In genomic region chr16:72940886-72941285, GRCh38 we compare ENCODE assay signal across 22 cellular contexts.
"Had no signal": no experiment of that assay in that cellular context is flagged by ENCODE, and none has a peak within 500 bp of the region (broad histone marks: within the 10 kb centered on the region; RNA-seq: fewer than 3 reads in every experiment).

No MANE protein-coding gene starts in this region.

- H3K27me3 ChIP-seq: brain microvascular endothelial cell, cardiac muscle cell, MG63, Peyer's patch had no signal

- H3K27ac ChIP-seq: brain microvascular endothelial cell, cardiac muscle cell, Peyer's patch had no signal

- H3K9me3 ChIP-seq: MG63, Peyer's patch had no signal

- H3K36me3 ChIP-seq: brain microvascular endothelial cell, cardiac muscle cell, MG63, Peyer's patch had no signal

- H3K9me3 Mint-ChIP-seq: activated CD8-positive, alpha-beta T cell treated with anti-CD3 and anti-CD28 coated beads for 36 hours; activated naive CD4-positive, alpha-beta T cell treated with anti-CD3 and anti-CD28 coated beads for 36 hours; activated T-helper 1 cell treated with anti-CD3 and anti-CD28 coated beads, Interleukin-12 subunit alpha, Interleukin-12 subunit beta, Interleukin-2, Interleukin-4 antibody, amounts not matched to agents 30 ng/mL and 10 ng/mL and 1 ng/mL, durations not matched to agents 14 hours and 24 hours and 36 hours; T-helper 1 cell treated with Interleukin-12 subunit alpha and Interleukin-12 subunit beta and Interleukin-4 antibody, amounts not matched to agents 30 μg/mL and 1 μg/mL, for 36 hours had no signal

- FAIRE-seq: TTC549 had no signal

- H3K4me3 ChIP-seq: cardiac muscle cell, MG63, Peyer's patch had no signal

- H3K36me3 Mint-ChIP-seq: activated naive CD8-positive, alpha-beta T cell had no signal

- H3K4me3 Mint-ChIP-seq: activated CD4-positive, alpha-beta T cell treated with anti-CD3 and anti-CD28 coated beads, Interleukin-2, amount 10 ng/mL, durations not matched to agents 7 days and 5 days; activated CD8-positive, alpha-beta T cell treated with anti-CD3 and anti-CD28 coated beads for 36 hours; activated naive CD4-positive, alpha-beta T cell treated with anti-CD3 and anti-CD28 coated beads for 36 hours; activated naive CD8-positive, alpha-beta T cell; activated T-helper 1 cell treated with anti-CD3 and anti-CD28 coated beads, Interleukin-12 subunit alpha, Interleukin-12 subunit beta, Interleukin-2, Interleukin-4 antibody, amounts not matched to agents 30 ng/mL and 10 ng/mL and 1 ng/mL, durations not matched to agents 14 hours and 24 hours and 36 hours; T-helper 1 cell treated with Interleukin-12 subunit alpha and Interleukin-12 subunit beta and Interleukin-4 antibody, amounts not matched to agents 30 μg/mL and 1 μg/mL, for 36 hours had no signal

- H3K27me3 Mint-ChIP-seq: activated CD8-positive, alpha-beta T cell treated with anti-CD3 and anti-CD28 coated beads for 36 hours; activated naive CD8-positive, alpha-beta T cell had no signal

- ATAC-seq: activated CD8-positive, alpha-beta T cell treated with anti-CD3 and anti-CD28 coated beads for 36 hours had no signal

- H3K27ac Mint-ChIP-seq: activated CD4-positive, alpha-beta T cell treated with anti-CD3 and anti-CD28 coated beads, Interleukin-2, amount 10 ng/mL, durations not matched to agents 7 days and 5 days; activated CD8-positive, alpha-beta T cell treated with anti-CD3 and anti-CD28 coated beads for 36 hours; activated naive CD4-positive, alpha-beta T cell treated with anti-CD3 and anti-CD28 coated beads for 36 hours; activated naive CD8-positive, alpha-beta T cell; activated T-helper 1 cell treated with anti-CD3 and anti-CD28 coated beads, Interleukin-12 subunit alpha, Interleukin-12 subunit beta, Interleukin-2, Interleukin-4 antibody, amounts not matched to agents 30 ng/mL and 10 ng/mL and 1 ng/mL, durations not matched to agents 14 hours and 24 hours and 36 hours; T-helper 1 cell treated with Interleukin-12 subunit alpha and Interleukin-12 subunit beta and Interleukin-4 antibody, amounts not matched to agents 30 μg/mL and 1 μg/mL, for 36 hours had no signal

- H3K4me1 Mint-ChIP-seq: activated CD4-positive, alpha-beta T cell treated with anti-CD3 and anti-CD28 coated beads, Interleukin-2, amount 10 ng/mL, durations not matched to agents 7 days and 5 days had no signal

- DNase-seq: activated CD4-positive, alpha-beta T cell treated with anti-CD3 and anti-CD28 coated beads, Interleukin-2, amount 10 ng/mL, durations not matched to agents 7 days and 5 days; activated CD4-positive, CD25-positive, alpha-beta regulatory T cell; activated CD8-positive, alpha-beta memory T cell treated with anti-CD3 and anti-CD28 coated beads, Interleukin-2, amount 50 U/mL, for 4 hours; activated CD8-positive, alpha-beta T cell treated with anti-CD3 and anti-CD28 coated beads for 36 hours; activated gamma-delta T cell; activated naive CD4-positive, alpha-beta T cell treated with anti-CD3 and anti-CD28 coated beads for 36 hours; activated T-cell treated with anti-CD3 and anti-CD28 coated beads, Interleukin-2, amount 50 U/mL, for 1 hour; amygdala; brain microvascular endothelial cell; MG63; MV-4-11; NCI-H1092 treated with DMSO at 0.1 percent for 48 hours; NCI-H1417 treated with DMSO at 0.1 percent for 48 hours; NCI-H1694 treated with DMSO at 0.1 percent for 48 hours; NCI-H2029 treated with DMSO at 0.1 percent for 48 hours; Right ventricle myocardium superior had no signal
